18 cellular contexts compared by ENCODE assay signal in genomic region chr18:62245177-62245576, GRCh38. TPM values are rescaled to one million over a fixed set of nuclear protein-coding genes. Genes with fewer than 3 reads are reported as not detected.
DNase-seq lines count a peak whose midpoint lies in the region; ATAC-seq and TF ChIP-seq lines count a peak whose summit lies in the region.
"Had no signal": no experiment of that assay in that cellular context is flagged by ENCODE, and none has a peak within 500 bp of the region (broad histone marks: within the 10 kb centered on the region; RNA-seq: fewer than 3 reads in every experiment).

No MANE protein-coding gene starts in this region.

- DNase-seq in activated naive CD8-positive, alpha-beta T cell treated with anti-CD3 and anti-CD28 coated beads, Interleukin-2, amount 50 U/mL, for 24 hours: no peak
- DNase-seq in CD8-positive, alpha-beta T cell: no peak
- peak; percentile 26 to 60 for DNase-seq in trophoblast cell
- DNase-seq: 8988T; ACHN; BE2C; C1 segment of cervical spinal cord; Caco-2; Calu3; CD4-positive, alpha-beta memory T cell; DMS79 treated with DMSO at 0.1 percent for 48 hours; GF-D8 had no signal

- H3K9me3 ChIP-seq in CD8-positive, alpha-beta T cell (ENCODE audit: low read length): no peaks in the 10 kb centered on the region
- H3K9me3 ChIP-seq in trophoblast cell (ENCODE audit: insufficient read depth, low read depth, low read length): no peaks in the 10 kb centered on the region
- H3K9me3 ChIP-seq: BE2C, BLaER1, Caco-2 had no signal

- H3K79me2 ChIP-seq in trophoblast cell (ENCODE audit: control insufficient read depth, insufficient read depth, low read length, poor library complexity): no peaks in the 10 kb centered on the region

- no peak overlapping the region for H4K91ac ChIP-seq in trophoblast cell (ENCODE audit: low read depth, low read length)

- H3K4me3 ChIP-seq in CD8-positive, alpha-beta T cell (ENCODE audit: low read depth, low read length): no peak overlapping the region
- H3K4me3 ChIP-seq in trophoblast cell (ENCODE audit: low read depth, low read length): no peak overlapping the region
- H3K4me3 ChIP-seq: BLaER1 had no signal

- no peak overlapping the region for H2BK5ac ChIP-seq in trophoblast cell (ENCODE audit: low read depth, low read length, poor library complexity)

- no peak overlapping the region for H4K8ac ChIP-seq in trophoblast cell (ENCODE audit: low read depth, low read length)

- no peak for ATAC-seq in activated naive CD8-positive, alpha-beta T cell treated with anti-CD3 and anti-CD28 coated beads, Interleukin-2, amount 50 U/mL, for 24 hours
- no peak for ATAC-seq in CD8-positive, alpha-beta T cell
- ATAC-seq in GM21576 (IDR thresholded peaks at IDR 0.05; ENCODE audit: unreplicated experiment) (no peak), HG03097 (IDR thresholded peaks at IDR 0.05; ENCODE audit: low FRiP score, unreplicated experiment) (no peak)

- H3K36me3 ChIP-seq in CD8-positive, alpha-beta T cell (ENCODE audit: insufficient read depth, low read length): peaks cover 13% of the 10 kb centered on the region
- peaks cover 0 to 2% of the 10 kb centered on the region in 2 experiments for H3K36me3 ChIP-seq in trophoblast cell (ENCODE audit: control insufficient read depth in 1 of 2, insufficient read depth in 2 of 2, low read length in 2 of 2)
- H3K36me3 ChIP-seq: BE2C had no signal

- no peak overlapping the region for H3K27ac ChIP-seq in CD8-positive, alpha-beta T cell (ENCODE audit: low read depth, low read length)
- no peak overlapping the region for H3K27ac ChIP-seq in trophoblast cell (ENCODE audit: low read depth, low read length)
- H3K27ac ChIP-seq: BLaER1 had no signal

- POLR2A ChIA-PET in CD8-positive, alpha-beta T cell (lab: Charles Lee): no interaction called here

- no peak overlapping the region for H3K4ac ChIP-seq in trophoblast cell (ENCODE audit: low read depth, low read length)

- no peak overlapping the region for H2AK5ac ChIP-seq in trophoblast cell (ENCODE audit: low read length)

- H4K12ac ChIP-seq in trophoblast cell (ENCODE audit: low read depth, low read length): no peak overlapping the region

- no peaks in the 10 kb centered on the region for H3K27me3 ChIP-seq in CD8-positive, alpha-beta T cell (ENCODE audit: insufficient read depth, low read length)
- H3K27me3 ChIP-seq in trophoblast cell (ENCODE audit: insufficient read depth, low read length): no peaks in the 10 kb centered on the region
- H3K27me3 ChIP-seq: BE2C, BLaER1 had no signal

- H3K4me3 Mint-ChIP-seq in activated naive CD8-positive, alpha-beta T cell: no peak overlapping the region
- H3K4me3 Mint-ChIP-seq in activated naive CD8-positive, alpha-beta T cell treated with anti-CD3 and anti-CD28 coated beads, Interleukin-2, amount 50 U/mL, for 24 hours: no peak overlapping the region
- no peak overlapping the region for H3K4me3 Mint-ChIP-seq in CD8-positive, alpha-beta T cell
- H3K4me3 Mint-ChIP-seq: CD14-positive monocyte; CD4-positive, alpha-beta memory T cell; CD4-positive, CD25-positive, alpha-beta regulatory T cell had no signal

- no peaks in the 10 kb centered on the region for H3K4me1 ChIP-seq in CD8-positive, alpha-beta T cell (ENCODE audit: insufficient read depth, low read length)
- no peaks in the 10 kb centered on the region for H3K4me1 ChIP-seq in trophoblast cell (ENCODE audit: control insufficient read depth in 1 of 2, insufficient read depth in 2 of 2, low read length in 2 of 2)
- H3K4me1 ChIP-seq: BE2C, BLaER1, Caco-2 had no signal

- CTCF ChIA-PET in CD8-positive, alpha-beta T cell (lab: Charles Lee): interaction anchor here (1.6 kb wide), 1 partner anchor 62 kb away, joined by 4 read pairs; no protein-coding TSS in a partner anchor

- no peaks in the 10 kb centered on the region for H3K9me3 Mint-ChIP-seq in activated naive CD8-positive, alpha-beta T cell (ENCODE audit: low read depth)
- no peaks in the 10 kb centered on the region for H3K9me3 Mint-ChIP-seq in activated naive CD8-positive, alpha-beta T cell treated with anti-CD3 and anti-CD28 coated beads, Interleukin-2, amount 50 U/mL, for 24 hours
- no peaks in the 10 kb centered on the region for H3K9me3 Mint-ChIP-seq in CD8-positive, alpha-beta T cell
- H3K9me3 Mint-ChIP-seq: CD14-positive monocyte; CD4-positive, CD25-positive, alpha-beta regulatory T cell had no signal

- H3K18ac ChIP-seq in trophoblast cell (ENCODE audit: low read length): no peak overlapping the region

- TF ChIP-seq CTCF in CD8-positive, alpha-beta T cell (IDR thresholded peaks at IDR 0.05): no peak

- no peaks in the 10 kb centered on the region for H3K36me3 Mint-ChIP-seq in activated naive CD8-positive, alpha-beta T cell
- peaks cover 2% of the 10 kb centered on the region for H3K36me3 Mint-ChIP-seq in activated naive CD8-positive, alpha-beta T cell treated with anti-CD3 and anti-CD28 coated beads, Interleukin-2, amount 50 U/mL, for 24 hours (ENCODE audit: low read depth)
- H3K36me3 Mint-ChIP-seq in CD8-positive, alpha-beta T cell: peaks cover 40% of the 10 kb centered on the region

- no peak overlapping the region for H3K14ac ChIP-seq in trophoblast cell (ENCODE audit: low read length)

- no peaks in the 10 kb centered on the region for H3K27me3 Mint-ChIP-seq in activated naive CD8-positive, alpha-beta T cell
- no peaks in the 10 kb centered on the region for H3K27me3 Mint-ChIP-seq in activated naive CD8-positive, alpha-beta T cell treated with anti-CD3 and anti-CD28 coated beads, Interleukin-2, amount 50 U/mL, for 24 hours
- no peaks in the 10 kb centered on the region for H3K27me3 Mint-ChIP-seq in CD8-positive, alpha-beta T cell (ENCODE audit: low read depth)
- H3K27me3 Mint-ChIP-seq: CD4-positive, alpha-beta memory T cell; CD4-positive, CD25-positive, alpha-beta regulatory T cell had no signal

- H3K9ac ChIP-seq in trophoblast cell (ENCODE audit: low read length): no peak overlapping the region
- H3K9ac ChIP-seq: BLaER1 had no signal

- H2AFZ ChIP-seq in trophoblast cell (ENCODE audit: insufficient read depth, low read length, poor library complexity): no peak overlapping the region

- H3K27ac Mint-ChIP-seq in activated naive CD8-positive, alpha-beta T cell: peak overlapping the region; percentile 3
- H3K27ac Mint-ChIP-seq in activated naive CD8-positive, alpha-beta T cell treated with anti-CD3 and anti-CD28 coated beads, Interleukin-2, amount 50 U/mL, for 24 hours: no peak overlapping the region
- H3K27ac Mint-ChIP-seq in CD8-positive, alpha-beta T cell: peak overlapping the region; percentile 45
- H3K27ac Mint-ChIP-seq: CD14-positive monocyte had no signal

- no peaks in the 10 kb centered on the region for H3K79me1 ChIP-seq in trophoblast cell (ENCODE audit: low read length)

- H2BK12ac ChIP-seq in trophoblast cell (ENCODE audit: low read length): no peak overlapping the region

- no peaks in the 10 kb centered on the region for H3K4me1 Mint-ChIP-seq in activated naive CD8-positive, alpha-beta T cell (ENCODE audit: low read depth)
- H3K4me1 Mint-ChIP-seq in activated naive CD8-positive, alpha-beta T cell treated with anti-CD3 and anti-CD28 coated beads, Interleukin-2, amount 50 U/mL, for 24 hours: no peaks in the 10 kb centered on the region
- H3K4me1 Mint-ChIP-seq in CD8-positive, alpha-beta T cell (ENCODE audit: low read depth): no peaks in the 10 kb centered on the region
- H3K4me1 Mint-ChIP-seq: CD14-positive monocyte; CD4-positive, alpha-beta memory T cell had no signal

- intact Hi-C loops in CD8-positive, alpha-beta T cell (cut with DNase I, micrococcal nuclease): no loop called here

- no peak overlapping the region for H3K4me2 ChIP-seq in trophoblast cell (ENCODE audit: low read length)
- H3K4me2 ChIP-seq: BLaER1 had no signal

- WGBS in trophoblast cell (ENCODE audit: extremely low coverage, insufficient coverage, insufficient read length): no CpG with 5 or more reads among the region's 8 CpGs

- no peak overlapping the region for H3K23ac ChIP-seq in trophoblast cell (ENCODE audit: low read length)

- H2BK120ac ChIP-seq in trophoblast cell (ENCODE audit: insufficient read depth, low read length, poor library complexity): no peak overlapping the region

RNA-seq across cellular contexts. Expression of gene RELCH, which starts 58.1 kb away (rescaled TPM):
- 10 to 100 TPM; 39.2 to 40.5 TPM for total RNA-seq in CD8-positive, alpha-beta T cell
- 10.2 and 12.0 TPM in 2 replicates for polyA plus RNA-seq in trophoblast cell (2013)

RNA-seq across cellular contexts. Expression of gene PIGN, which starts 58.3 kb away (rescaled TPM):
- 1 to 10 TPM; 8.1 to 9.9 TPM for total RNA-seq in CD8-positive, alpha-beta T cell
- polyA plus RNA-seq in trophoblast cell (2013): 15.3 TPM in 2 replicates

Comparison
In these comparisons a context has a peak if more than half of its experiments do, and no peak if none do; other contexts are left out.
1. DNase-seq: peak in trophoblast cell (2 of 2); none in activated naive CD8-positive, alpha-beta T cell treated with anti-CD3 and anti-CD28 coated beads, Interleukin-2, amount 50 U/mL, for 24 hours (single experiment) and CD8-positive, alpha-beta T cell (0 of 7).